ENCODE assay signal across 30 cellular contexts in the genomic region with DNA sequence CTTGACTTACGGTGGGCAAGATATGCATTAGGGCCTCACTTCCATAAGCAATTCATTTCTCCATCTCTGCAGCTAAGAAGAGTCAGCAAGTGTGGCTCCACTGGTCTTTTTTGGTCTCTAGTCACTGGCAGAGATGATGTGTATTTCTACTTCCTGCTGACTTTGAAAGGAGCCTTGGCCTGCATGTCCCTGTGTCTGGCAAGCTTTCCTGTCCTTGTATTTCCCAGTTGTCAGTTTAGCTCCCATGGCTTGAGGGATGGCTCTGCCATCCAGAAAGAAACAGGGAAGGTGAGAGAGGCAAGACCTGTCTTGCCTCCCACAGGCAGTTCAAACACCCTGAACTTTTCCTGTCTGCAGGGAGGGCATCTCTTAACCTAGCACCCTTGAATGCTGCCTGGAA.
"Had no signal": no experiment of that assay in that cellular context is flagged by ENCODE, and none has a peak within 500 bp of the region (broad histone marks: within the 10 kb centered on the region; RNA-seq: fewer than 3 reads in every experiment).

No MANE protein-coding gene starts in this region.

- H3K4me3 Mint-ChIP-seq: activated T-helper 1 cell treated with anti-CD3 and anti-CD28 coated beads, Interleukin-12 subunit alpha, Interleukin-12 subunit beta, Interleukin-2, Interleukin-4 antibody, amounts not matched to agents 30 ng/mL and 10 ng/mL and 1 ng/mL, durations not matched to agents 14 hours and 24 hours and 36 hours; central memory CD8-positive, alpha-beta T cell; memory B cell; natural killer cell treated with Interleukin-12 subunit alpha and Interleukin-12 subunit beta and Interleukin-15 and Interleukin-18, amount 100 ng/mL, for 72 hours; T-helper 1 cell treated with Interleukin-12 subunit alpha and Interleukin-12 subunit beta and Interleukin-4 antibody, amounts not matched to agents 30 μg/mL and 1 μg/mL, for 36 hours had no signal

- H3K9me3 ChIP-seq: colonic mucosa, gastrocnemius medialis, mucosa of descending colon, ovary, psoas muscle, upper lobe of left lung, vagina had no signal

- DNase-seq: activated CD4-positive, alpha-beta T cell treated with anti-CD3 and anti-CD28 coated beads for 48 hours; activated CD4-positive, alpha-beta T cell treated with anti-CD3 and anti-CD28 coated beads, Interleukin-2, amount 50 U/mL, for 48 hours; activated CD8-positive, alpha-beta memory T cell treated with anti-CD3 and anti-CD28 coated beads for 24 hours; activated effector memory CD4-positive, alpha-beta T cell treated with anti-CD3 and anti-CD28 coated beads, Interleukin-2, amount 50 U/mL, for 16 hours; activated naive CD4-positive, alpha-beta T cell treated with anti-CD3 and anti-CD28 coated beads, Interleukin-2, amount 50 U/mL, for 16 hours; amniotic stem cell; colonic mucosa; effector CD8-positive, alpha-beta T cell; erythroblast; gastrocnemius medialis; glutamatergic neuron; islet precursor cell; left cardiac atrium; mucosa of descending colon; ovary; psoas muscle; stimulated activated CD4-positive, alpha-beta T cell treated with anti-CD3 and anti-CD28 coated beads, Interleukin-12 subunit alpha, Interleukin-12 subunit beta, amount 100 ng/mL, for 4 hours; stimulated activated CD4-positive, alpha-beta T cell treated with anti-CD3 and anti-CD28 coated beads, Interleukin-4, amount 100 ng/mL, for 1 hour; stimulated activated naive CD8-positive, alpha-beta T cell treated with anti-CD3 and anti-CD28 coated beads, Interleukin-15, Interleukin-2, amounts not matched to agents 100 U/mL and 50 U/mL, for 24 hours; T-helper 9 cell; upper lobe of left lung had no signal

- H3K9me3 Mint-ChIP-seq: activated T-helper 1 cell treated with anti-CD3 and anti-CD28 coated beads, Interleukin-12 subunit alpha, Interleukin-12 subunit beta, Interleukin-2, Interleukin-4 antibody, amounts not matched to agents 30 ng/mL and 10 ng/mL and 1 ng/mL, durations not matched to agents 14 hours and 24 hours and 36 hours; central memory CD8-positive, alpha-beta T cell; memory B cell; natural killer cell treated with Interleukin-12 subunit alpha and Interleukin-12 subunit beta and Interleukin-15 and Interleukin-18, amount 100 ng/mL, for 72 hours; T-helper 1 cell treated with Interleukin-12 subunit alpha and Interleukin-12 subunit beta and Interleukin-4 antibody, amounts not matched to agents 30 μg/mL and 1 μg/mL, for 36 hours had no signal

- H3K36me3 Mint-ChIP-seq: memory B cell; natural killer cell treated with Interleukin-12 subunit alpha and Interleukin-12 subunit beta and Interleukin-15 and Interleukin-18, amount 100 ng/mL, for 72 hours had no signal

- H3K4me1 ChIP-seq: colonic mucosa, psoas muscle, upper lobe of left lung, vagina had no signal

- H3K4me1 Mint-ChIP-seq: central memory CD8-positive, alpha-beta T cell; memory B cell had no signal

- H3K4me3 ChIP-seq: colonic mucosa, gastrocnemius medialis, mucosa of descending colon, ovary, psoas muscle, upper lobe of left lung, vagina had no signal

- ATAC-seq: activated CD4-positive, CD25-positive, alpha-beta regulatory T cell treated with anti-CD3 and anti-CD28 coated beads, Interleukin-2, amount 50 U/mL, for 24 hours; mucosa of descending colon; natural killer cell treated with Interleukin-12 subunit alpha and Interleukin-12 subunit beta and Interleukin-15 and Interleukin-18, amount 100 ng/mL, for 72 hours; stimulated activated naive CD8-positive, alpha-beta T cell treated with anti-CD3 and anti-CD28 coated beads, Interleukin-15, Interleukin-2, amounts not matched to agents 100 U/mL and 50 U/mL, for 24 hours had no signal

- H3K27me3 ChIP-seq: brain microvascular endothelial cell, colonic mucosa, gastrocnemius medialis, ovary, upper lobe of left lung, vagina had no signal

- H3K27ac Mint-ChIP-seq: activated T-helper 1 cell treated with anti-CD3 and anti-CD28 coated beads, Interleukin-12 subunit alpha, Interleukin-12 subunit beta, Interleukin-2, Interleukin-4 antibody, amounts not matched to agents 30 ng/mL and 10 ng/mL and 1 ng/mL, durations not matched to agents 14 hours and 24 hours and 36 hours; memory B cell; natural killer cell treated with Interleukin-12 subunit alpha and Interleukin-12 subunit beta and Interleukin-15 and Interleukin-18, amount 100 ng/mL, for 72 hours; T-helper 1 cell treated with Interleukin-12 subunit alpha and Interleukin-12 subunit beta and Interleukin-4 antibody, amounts not matched to agents 30 μg/mL and 1 μg/mL, for 36 hours had no signal

- H3K36me3 ChIP-seq: brain microvascular endothelial cell, colonic mucosa, gastrocnemius medialis, ovary, upper lobe of left lung, vagina had no signal

- H3K27me3 Mint-ChIP-seq: central memory CD8-positive, alpha-beta T cell; memory B cell; natural killer cell treated with Interleukin-12 subunit alpha and Interleukin-12 subunit beta and Interleukin-15 and Interleukin-18, amount 100 ng/mL, for 72 hours had no signal

- H3K27ac ChIP-seq: brain microvascular endothelial cell, colonic mucosa, ovary, psoas muscle, vagina, VCaP had no signal
